In the genomic region with DNA sequence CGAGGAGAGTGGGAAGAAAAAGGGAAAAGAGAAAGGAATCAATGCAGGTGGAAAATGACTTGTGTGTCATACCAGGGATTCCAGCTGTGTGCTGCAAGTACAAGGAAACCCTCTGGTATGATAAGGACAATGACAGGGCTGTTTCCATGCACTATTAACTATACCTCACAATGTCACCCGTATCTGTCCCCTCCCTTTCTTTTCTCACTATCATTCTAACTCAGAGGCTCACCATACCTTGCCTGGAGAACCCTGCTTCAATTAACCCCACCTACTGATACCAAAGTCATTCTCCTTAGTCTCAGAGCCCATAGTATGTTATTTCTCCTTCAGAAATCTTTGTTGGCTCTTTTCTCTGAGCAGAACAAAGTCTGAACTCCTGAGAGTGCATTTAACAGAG, we compare ENCODE assay signal across 22 cellular contexts.
"Had no signal": no experiment of that assay in that cellular context is flagged by ENCODE, and none has a peak within 500 bp of the region (broad histone marks: within the 10 kb centered on the region; RNA-seq: fewer than 3 reads in every experiment).

No MANE protein-coding gene starts in this region.

- H3K4me2 ChIP-seq: smooth muscle cell had no signal

- H3K27me3 ChIP-seq: ascending aorta, breast epithelium, gastroesophageal sphincter, heart right ventricle, ovary, right lobe of liver, transverse colon, vagina had no signal

- H3K4me3 ChIP-seq: ascending aorta, breast epithelium, gastroesophageal sphincter, heart right ventricle, lung, ovary, right lobe of liver, smooth muscle cell, transverse colon, vagina had no signal

- H3K9me3 ChIP-seq: ascending aorta, breast epithelium, gastroesophageal sphincter, ovary, right lobe of liver, transverse colon, vagina had no signal

- H3K27ac ChIP-seq: ascending aorta, breast epithelium, gastroesophageal sphincter, heart right ventricle, ovary, right lobe of liver, transverse colon, vagina had no signal

- H3K36me3 ChIP-seq: ascending aorta, breast epithelium, gastroesophageal sphincter, heart right ventricle, ovary, right lobe of liver, transverse colon, vagina had no signal

- ATAC-seq: activated CD4-positive, alpha-beta T cell treated with anti-CD3 and anti-CD28 coated beads for 36 hours; activated CD8-positive, alpha-beta memory T cell treated with anti-CD3 and anti-CD28 coated beads, Interleukin-2, amount 10 ng/mL, durations not matched to agents 7 days and 5 days; gastroesophageal sphincter; heart right ventricle; right lobe of liver had no signal

- H3K4me1 ChIP-seq: ascending aorta, breast epithelium, gastroesophageal sphincter, right lobe of liver, transverse colon, vagina had no signal

- DNase-seq: activated CD4-positive, alpha-beta memory T cell treated with anti-CD3 and anti-CD28 coated beads for 36 hours; activated CD4-positive, alpha-beta T cell treated with anti-CD3 and anti-CD28 coated beads for 36 hours; activated CD8-positive, alpha-beta memory T cell treated with anti-CD3 and anti-CD28 coated beads, Interleukin-2, amount 10 ng/mL, durations not matched to agents 7 days and 5 days; activated naive CD4-positive, alpha-beta T cell treated with anti-CD3 and anti-CD28 coated beads, Interleukin-2, amount 10 ng/mL, durations not matched to agents 7 days and 5 days; activated T-cell treated with anti-CD3 and anti-CD28 coated beads, Interleukin-2, amount 50 U/mL, for 24 hours; endodermal cell; erythroblast; heart right ventricle; nephron progenitor cell; ovary; right lobe of liver; stimulated activated CD4-positive, alpha-beta T cell treated with anti-CD3 and anti-CD28 coated beads, Interleukin-4, amount 100 ng/mL, for 4 hours; stimulated activated CD8-positive, alpha-beta memory T cell treated with anti-CD3 and anti-CD28 coated beads, Interleukin-4, amount 100 ng/mL, for 48 hours; stimulated activated naive CD4-positive, alpha-beta T cell treated with Interleukin-2 at 50 U/mL for 16 hours; substantia nigra; transverse colon had no signal
